8 cellular contexts compared by ENCODE assay signal in the genomic region with DNA sequence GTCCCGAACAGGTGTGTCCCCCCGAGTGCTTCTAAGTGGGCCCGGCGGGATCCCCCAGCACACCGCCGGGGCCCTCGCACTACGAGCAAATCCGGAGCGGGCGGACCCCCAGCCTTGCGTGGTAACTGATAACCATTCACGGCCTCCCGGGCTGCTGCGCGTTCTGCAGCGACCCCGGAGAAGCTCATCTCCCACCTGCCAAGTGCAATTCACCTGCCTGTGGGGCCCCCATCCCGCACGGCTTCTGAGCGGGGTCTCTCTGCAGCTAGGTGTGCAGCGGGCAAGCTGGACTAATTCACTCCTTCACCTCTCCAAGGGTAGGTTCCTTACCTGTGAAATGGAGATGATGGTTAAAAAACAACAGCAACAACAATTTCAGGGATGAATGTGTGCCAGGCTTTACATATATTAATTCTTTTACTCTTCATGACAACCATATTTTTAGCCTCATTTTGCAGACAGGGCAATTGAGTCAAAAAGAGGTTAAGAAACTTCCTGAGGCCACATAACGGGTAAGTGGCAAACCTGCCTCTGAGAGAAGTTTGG. TPM values are rescaled to one million over a fixed set of nuclear protein-coding genes. Genes with fewer than 3 reads are reported as not detected.
DNase-seq lines count a peak whose midpoint lies in the region; ATAC-seq, FAIRE-seq and TF ChIP-seq lines count a peak whose summit lies in the region.

No MANE protein-coding gene starts in this region.

- H3K4me3 ChIP-seq in uterus, result peak overlapping the region; percentile 39 to 56

- H3K9me3 Mint-ChIP-seq in activated naive CD8-positive, alpha-beta T cell treated with anti-CD3 and anti-CD28 coated beads for 36 hours, result no peaks in the 10 kb centered on the region
- H3K9me3 Mint-ChIP-seq in memory B cell, result no peaks in the 10 kb centered on the region

- peaks cover 65% of the 10 kb centered on the region for H3K27me3 Mint-ChIP-seq in activated naive CD8-positive, alpha-beta T cell treated with anti-CD3 and anti-CD28 coated beads for 36 hours
- H3K27me3 Mint-ChIP-seq in memory B cell, result peaks cover 5% of the 10 kb centered on the region

- TF ChIP-seq CTCF in uterus (IDR thresholded peaks at IDR 0.05), result no peak

- H3K4me1 Mint-ChIP-seq in activated naive CD8-positive, alpha-beta T cell treated with anti-CD3 and anti-CD28 coated beads for 36 hours, result peaks cover 3% of the 10 kb centered on the region
- H3K4me1 Mint-ChIP-seq in memory B cell, result peaks cover 14% of the 10 kb centered on the region

- H3K36me3 Mint-ChIP-seq in activated naive CD8-positive, alpha-beta T cell treated with anti-CD3 and anti-CD28 coated beads for 36 hours, result no peaks in the 10 kb centered on the region
- no peaks in the 10 kb centered on the region for H3K36me3 Mint-ChIP-seq in memory B cell

- no peak for TF ChIP-seq POLR2A in uterus (IDR thresholded peaks at IDR 0.05)

- no peak for FAIRE-seq in HTR-8/SVneo (lab: Jason Lieb, UNC)

- intact Hi-C loops in uterus (cut with DNase I; ENCODE audit: low total_unique reads), result loop anchor here (10.0 kb wide), 1 partner anchor 98 kb away; no protein-coding TSS in a partner anchor

- H3K4me3 Mint-ChIP-seq in activated naive CD8-positive, alpha-beta T cell treated with anti-CD3 and anti-CD28 coated beads for 36 hours, result peak overlapping the region; percentile 47
- peak overlapping the region; percentile 78 for H3K4me3 Mint-ChIP-seq in memory B cell

- ATAC-seq in HG03135 (IDR thresholded peaks at IDR 0.05; ENCODE audit: unreplicated experiment) (peak; percentile 20), memory B cell (ENCODE audit: low read depth) (no peak)

- no peak overlapping the region for H3K27ac Mint-ChIP-seq in activated naive CD8-positive, alpha-beta T cell treated with anti-CD3 and anti-CD28 coated beads for 36 hours
- H3K27ac Mint-ChIP-seq in memory B cell, result no peak overlapping the region

- no peaks in the 10 kb centered on the region for H3K27me3 ChIP-seq in uterus

- DNase-seq in ELF-1 (ENCODE audit: low read depth, low spot score) (peak; percentile 74), memory B cell (ENCODE audit: low spot score in 2 of 2) (no peak), uterus (no peak), HTR-8/SVneo (ENCODE audit: insufficient read length, low spot score) (no peak), GM03348 (ENCODE audit: low spot score) (no peak), KG1 (lab: John Stamatoyannopoulos, UW) (no peak)
- no peak for DNase-seq in activated naive CD8-positive, alpha-beta T cell treated with anti-CD3 and anti-CD28 coated beads for 36 hours

- H3K4me1 ChIP-seq in uterus, result peaks cover 0 to 8% of the 10 kb centered on the region in 2 donors

- H3K9me3 ChIP-seq in uterus, result no peaks in the 10 kb centered on the region

- peak overlapping the region; percentile 68 for H3K27ac ChIP-seq in uterus

- H3K36me3 ChIP-seq in uterus, result no peaks in the 10 kb centered on the region

RNA-seq across cellular contexts. Expression of a gene that starts 0.6 kb away (rescaled TPM):
- total RNA-seq in activated naive CD8-positive, alpha-beta T cell treated with anti-CD3 and anti-CD28 coated beads for 36 hours, result under 1 TPM; 0.70 to 0.88 TPM
- 100 to 1,000 TPM in 1 of 4 donors, 10 to 100 TPM in 3; 33.6 to 135 (median 36.1) TPM for total RNA-seq in uterus

Comparison
In these comparisons a context has a peak if more than half of its experiments do, and no peak if none do; other contexts are left out.
1. RNA of a gene that starts 0.6 kb away (total RNA-seq): 33.6 to 135 TPM in uterus; 0.70 to 0.88 TPM in activated naive CD8-positive, alpha-beta T cell treated with anti-CD3 and anti-CD28 coated beads for 36 hours; every median in the first group is over 10 times any median in the second.